ENCODE assay signal across 8 cellular contexts in genomic region chr16:19118938-19119431, GRCh38. TPM values are rescaled to one million over a fixed set of nuclear protein-coding genes. Genes with fewer than 3 reads are reported as not detected.
DNase-seq lines count a peak whose midpoint lies in the region; ATAC-seq and TF ChIP-seq lines count a peak whose summit lies in the region.

No MANE protein-coding gene starts in this region.

- ATAC-seq in lung (ENCODE audit: insufficient read depth, low FRiP score): peak; percentile 53
- ATAC-seq in GM18873 (IDR thresholded peaks at IDR 0.05; ENCODE audit: low FRiP score, unreplicated experiment): no peak

- H3K9ac ChIP-seq in OCI-LY3 (ENCODE audit: low read length): 0 out of 2 replicates have a peak overlapping the region, but pooled peaks have one; percentile 7
- peak overlapping the region; percentile 1 to 63 for H3K9ac ChIP-seq in stomach smooth muscle (ENCODE audit: low read length in 2 of 2)

- H3K27me3 ChIP-seq in OCI-LY3 (ENCODE audit: low read depth, low read length): no peaks in the 10 kb centered on the region
- no peaks in the 10 kb centered on the region for H3K27me3 ChIP-seq in lung (ENCODE audit: control insufficient read depth, insufficient read depth)
- no peaks in the 10 kb centered on the region for H3K27me3 ChIP-seq in stomach smooth muscle (ENCODE audit: control insufficient read depth in 1 of 2, insufficient read depth in 2 of 2, low read length in 2 of 2)

- H3K4me1 ChIP-seq in OCI-LY3 (ENCODE audit: low read length): peaks cover 19% of the 10 kb centered on the region; the same call in 1 of the 2 replicates
- H3K4me1 ChIP-seq in lung (ENCODE audit: control insufficient read depth in 2 of 2, insufficient read depth in 2 of 2, low read length in 2 of 2): peaks cover 3 to 17% of the 10 kb centered on the region in 2 donors
- H3K4me1 ChIP-seq in stomach smooth muscle (ENCODE audit: control insufficient read depth, insufficient read depth, low read length): peaks cover 28% of the 10 kb centered on the region

- H3K9me3 Mint-ChIP-seq in brain: no peaks in the 10 kb centered on the region

- H3K27ac Mint-ChIP-seq in brain: peak overlapping the region in 3 of 5 experiments; percentile 49 to 79 (median 63)

- no peaks in the 10 kb centered on the region for H4K20me1 ChIP-seq in OCI-LY3 (ENCODE audit: insufficient read depth, low read length)

- H3K4me3 Mint-ChIP-seq in brain: peak overlapping the region in 3 of 5 experiments; percentile 25 to 76 (median 43)

- H3K4me2 ChIP-seq in OCI-LY3 (ENCODE audit: low read length): peak overlapping the region; percentile 50

- no peaks in the 10 kb centered on the region for H3K79me2 ChIP-seq in OCI-LY3 (ENCODE audit: low read length)

- DNase-seq in EL (peak; percentile 90), lung (ENCODE audit: low spot score) (peak; percentile 52), DMS 273 (lab: John Stamatoyannopoulos, UW; ENCODE audit: unreplicated experiment) (no peak), NCI-H146 (lab: John Stamatoyannopoulos, UW) (no peak)

- H3K27ac ChIP-seq in OCI-LY3 (ENCODE audit: low read length) (no peak overlapping the region), lung (ENCODE audit: low read depth in 1 of 2, low read length in 1 of 2) (peak overlapping the region; percentile 67 to 74), stomach smooth muscle (ENCODE audit: low read length) (no peak overlapping the region)

- H3K9me3 ChIP-seq in OCI-LY3 (ENCODE audit: insufficient read depth, low read length) (no peaks in the 10 kb centered on the region), lung (ENCODE audit: control insufficient read depth in 2 of 2, insufficient read depth in 1 of 2, low read length in 1 of 2) (no peaks in the 10 kb centered on the region), stomach smooth muscle (ENCODE audit: control insufficient read depth in 2 of 2, low read length in 2 of 2) (no peaks in the 10 kb centered on the region)

- peaks cover 5% of the 10 kb centered on the region for H3K36me3 Mint-ChIP-seq in brain

- peaks cover 13% of the 10 kb centered on the region for H3K27me3 Mint-ChIP-seq in brain

- no peaks in the 10 kb centered on the region for H3K36me3 ChIP-seq in OCI-LY3 (replicated peaks; ENCODE audit: low read depth, low read length)
- peaks cover 0 to 12% of the 10 kb centered on the region in 2 donors for H3K36me3 ChIP-seq in lung (ENCODE audit: control insufficient read depth in 2 of 2, insufficient read depth in 2 of 2, low read length in 2 of 2)
- H3K36me3 ChIP-seq in stomach smooth muscle (ENCODE audit: control insufficient read depth in 2 of 2, insufficient read depth in 2 of 2, low read length in 2 of 2): peaks cover 4 to 9% of the 10 kb centered on the region in 2 donors

- H2AFZ ChIP-seq in OCI-LY3 (ENCODE audit: low read depth, low read length): peak overlapping the region; percentile 79; the same call in 1 of the 2 replicates

- peak overlapping the region; percentile 38 for H3K4me3 ChIP-seq in OCI-LY3 (ENCODE audit: low read length)
- no peak overlapping the region for H3K4me3 ChIP-seq in lung
- peak overlapping the region; percentile 40 to 41 for H3K4me3 ChIP-seq in stomach smooth muscle (ENCODE audit: low read length in 2 of 2)

- no peak for TF ChIP-seq CTCF in OCI-LY3 (IDR thresholded peaks at IDR 0.05; ENCODE audit: low read depth, low read length)
- no peak for TF ChIP-seq CTCF in brain (conservative IDR thresholded peaks at IDR 0.05)
- TF ChIP-seq CTCF in lung (IDR thresholded peaks at IDR 0.05; ENCODE audit: control extremely low read depth, extremely low read depth): no peak

- 9 to 18% methylated on average over 6 of the region's 6 CpGs for whole genome bisulfite sequencing in lung, 2 donors

- H3K4me1 Mint-ChIP-seq in brain: peaks cover 24% of the 10 kb centered on the region

RNA-seq across cellular contexts. Expression of gene ITPRIPL2, which starts 5.2 kb away (rescaled TPM):
- polyA plus RNA-seq in brain (ENCODE audit: insufficient read depth, low read depth, low replicate concordance) (2.2 TPM), lung (10 to 100 TPM; 12.4 to 19.1 TPM)
- total RNA-seq in lung: 10 to 100 TPM; 37.6 to 86.3 TPM

RNA-seq across cellular contexts. Expression of gene SYT17, which starts 49.1 kb away (rescaled TPM):
- polyA plus RNA-seq in brain (ENCODE audit: insufficient read depth, low read depth, low replicate concordance) (8.2 TPM), lung (1 to 10 TPM; 3.4 to 7.3 TPM)
- total RNA-seq in lung: 10 to 100 TPM in 1 of 2 donors, 1 to 10 TPM in 1; 10.0 to 13.1 TPM

RNA-seq across cellular contexts. Expression of gene COQ7, which starts 51.6 kb away (rescaled TPM):
- polyA plus RNA-seq in brain (ENCODE audit: insufficient read depth, low read depth, low replicate concordance): 24.8 TPM
- total RNA-seq in lung: 10 to 100 TPM; 22.1 to 26.2 TPM
- polyA plus RNA-seq in lung: 10 to 100 TPM; 11.1 to 15.4 TPM

Comparison
In these comparisons a context has a peak if more than half of its experiments do, and no peak if none do; other contexts are left out.
1. DNase-seq: peak in EL (single experiment) and lung (single experiment); none in DMS 273 (single experiment) and NCI-H146 (single experiment).
2. H3K27ac ChIP-seq: peak in lung (2 of 2); none in OCI-LY3 (single experiment) and stomach smooth muscle (single experiment).